In the genomic region with DNA sequence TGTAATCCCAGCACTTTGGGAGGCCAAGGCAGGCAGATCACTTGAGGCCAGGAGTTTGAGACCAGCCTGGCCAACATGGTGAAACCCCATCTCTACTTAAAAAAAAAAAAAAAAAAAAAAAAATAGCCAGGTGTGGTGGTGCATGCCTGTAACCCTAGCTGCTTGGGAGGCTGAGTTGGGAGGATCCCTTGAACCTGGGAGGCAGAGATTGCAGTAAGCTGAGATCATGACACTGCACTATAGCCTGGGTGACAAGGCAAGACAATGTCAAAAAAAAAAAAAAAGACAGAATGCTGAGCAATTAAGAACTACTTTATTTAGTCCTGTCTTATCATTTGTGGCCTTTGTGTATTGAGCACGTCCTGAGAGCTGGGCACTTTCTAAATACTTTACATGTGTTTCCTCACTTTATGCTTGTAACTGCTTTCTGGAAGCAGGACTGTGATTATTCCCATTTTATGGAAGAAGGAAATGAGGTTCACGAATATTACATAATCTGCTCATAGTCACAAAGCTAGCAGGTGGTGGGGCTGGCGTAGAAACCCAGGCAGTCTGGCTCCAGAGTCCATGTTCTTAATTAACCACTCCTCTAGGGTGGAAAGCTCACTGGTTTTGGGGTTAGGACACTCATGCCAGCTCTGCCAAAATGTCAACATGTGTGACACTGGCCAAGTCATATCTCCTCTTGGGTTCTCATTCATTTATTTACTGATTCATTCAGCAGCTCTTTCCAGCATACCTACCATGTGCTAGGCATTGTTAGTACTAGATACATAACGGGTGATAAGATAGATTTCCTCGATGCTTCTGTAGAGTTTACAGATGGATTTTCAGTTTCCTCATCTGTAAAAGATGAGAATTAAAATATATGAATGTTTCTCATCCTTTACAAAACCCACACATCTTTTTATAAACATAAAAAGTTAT, we compare ENCODE assay signal across 13 cellular contexts.
DNase-seq lines count a peak whose midpoint lies in the region; ATAC-seq and TF ChIP-seq lines count a peak whose summit lies in the region.
"Had no signal": no experiment of that assay in that cellular context is flagged by ENCODE, and none has a peak within 500 bp of the region (broad histone marks: within the 10 kb centered on the region; RNA-seq: fewer than 3 reads in every experiment).

No MANE protein-coding gene starts in this region.

- no peaks in the 10 kb centered on the region for H3K27me3 ChIP-seq in BLaER1 treated with 17β-estradiol and CSF1 and Interleukin-3, amounts not matched to agents 10 nM and 100 nM
- H3K27me3 ChIP-seq in RWPE2 (ENCODE audit: insufficient read depth, poor library complexity, severe bottlenecking) (no peaks in the 10 kb centered on the region), rectal smooth muscle tissue (ENCODE audit: control insufficient read depth, insufficient read depth, low read length) (no peaks in the 10 kb centered on the region)

- TF ChIP-seq CTCF in RWPE2 (IDR thresholded peaks at IDR 0.05; ENCODE audit: poor library complexity, severe bottlenecking), result no peak
- TF ChIP-seq CTCF in fibroblast of mammary gland (conservative IDR thresholded peaks at IDR 0.05; ENCODE audit: control insufficient read depth, insufficient read depth, low read depth, low read length), result no peak

- H3K9ac ChIP-seq in BLaER1 treated with 17β-estradiol and CSF1 and Interleukin-3, amounts not matched to agents 10 nM and 100 nM, result no peak overlapping the region
- no peak overlapping the region for H3K9ac ChIP-seq in rectal smooth muscle tissue (ENCODE audit: low read length)
- H3K9ac ChIP-seq: KMS-11 had no signal

- no peaks in the 10 kb centered on the region for H3K36me3 ChIP-seq in BLaER1 treated with 17β-estradiol and CSF1 and Interleukin-3, amounts not matched to agents 10 nM and 100 nM
- H3K36me3 ChIP-seq in RWPE2 (ENCODE audit: low read depth), result no peaks in the 10 kb centered on the region
- H3K36me3 ChIP-seq in rectal smooth muscle tissue (ENCODE audit: control insufficient read depth, insufficient read depth, low read length), result no peaks in the 10 kb centered on the region

- H4K20me1 ChIP-seq in BLaER1 treated with 17β-estradiol and CSF1 and Interleukin-3, amounts not matched to agents 10 nM and 100 nM, result no peaks in the 10 kb centered on the region

- no peak for ATAC-seq in RWPE2 (ENCODE audit: low read depth)
- no peak for ATAC-seq in HG02623 (IDR thresholded peaks at IDR 0.05; ENCODE audit: unreplicated experiment)

- peak overlapping the region in 4 of 11 experiments; percentile 15 to 53 (median 32); a peak in 1 of 22 replicates for H3K27ac ChIP-seq in BLaER1 treated with 17β-estradiol and CSF1 and Interleukin-3, amounts not matched to agents 10 nM and 100 nM
- H3K27ac ChIP-seq in RWPE2 (ENCODE audit: poor library complexity, severe bottlenecking), result peak overlapping the region; percentile 69
- H3K27ac ChIP-seq in rectal smooth muscle tissue (ENCODE audit: low read depth, low read length), result peak overlapping the region; percentile 94
- H3K27ac ChIP-seq: KMS-11 had no signal

- no peaks in the 10 kb centered on the region for H3K9me3 ChIP-seq in BLaER1 treated with 17β-estradiol and CSF1 and Interleukin-3, amounts not matched to agents 10 nM and 100 nM (replicated peaks in 1 of 11)
- no peaks in the 10 kb centered on the region for H3K9me3 ChIP-seq in RWPE2 (ENCODE audit: severe bottlenecking)

- no peak for DNase-seq in RWPE2 (ENCODE audit: low spot score)
- DNase-seq in fibroblast of mammary gland (ENCODE audit: low read depth), result peak; percentile 82
- no peak for DNase-seq in NCI-H1417 treated with DMSO at 0.1 percent for 48 hours (lab: John Stamatoyannopoulos, UW)
- DNase-seq in inferior parietal cortex (ENCODE audit: extremely low spot score), result no peak
- DNase-seq in SKM-1 treated with dmso at 0.1 percent for 144 hours (lab: John Stamatoyannopoulos, UW; ENCODE audit: unreplicated experiment), result no peak
- DNase-seq: activated CD8-positive, alpha-beta memory T cell treated with anti-CD3 and anti-CD28 coated beads, Interleukin-2, amount 50 U/mL, for 4 hours; NCI-H526 treated with DMSO at 0.1 percent for 48 hours; stimulated activated CD4-positive, alpha-beta T cell treated with anti-CD3 and anti-CD28 coated beads, Interleukin-15, amount 100 ng/mL, for 24 hours; stimulated activated naive CD4-positive, alpha-beta T cell had no signal

- H3K4me2 ChIP-seq in BLaER1 treated with 17β-estradiol and CSF1 and Interleukin-3, amounts not matched to agents 10 nM and 100 nM, result peak overlapping the region in 6 of 11 experiments; percentile 26 to 52 (median 40); a peak in 6 of 22 replicates
- H3K4me2 ChIP-seq: KMS-11 had no signal

- H3K4me3 ChIP-seq in BLaER1 treated with 17β-estradiol and CSF1 and Interleukin-3, amounts not matched to agents 10 nM and 100 nM, result no peak overlapping the region
- no peak overlapping the region for H3K4me3 ChIP-seq in RWPE2 (ENCODE audit: severe bottlenecking)
- no peak overlapping the region for H3K4me3 ChIP-seq in fibroblast of mammary gland (ENCODE audit: control insufficient read depth, low read depth, low read length)
- no peak overlapping the region for H3K4me3 ChIP-seq in rectal smooth muscle tissue (ENCODE audit: low read length)

- H3K4me1 ChIP-seq in BLaER1 treated with 17β-estradiol and CSF1 and Interleukin-3, amounts not matched to agents 10 nM and 100 nM, result peaks cover 0 to 14% (median 12%) of the 10 kb centered on the region in 10 experiments; a peak in 16 of 20 replicates
- H3K4me1 ChIP-seq in RWPE2 (ENCODE audit: insufficient read depth, poor library complexity, severe bottlenecking), result peaks cover 13% of the 10 kb centered on the region
- peaks cover 57% of the 10 kb centered on the region for H3K4me1 ChIP-seq in rectal smooth muscle tissue (ENCODE audit: control insufficient read depth, insufficient read depth, low read length)
